In the genomic region with DNA sequence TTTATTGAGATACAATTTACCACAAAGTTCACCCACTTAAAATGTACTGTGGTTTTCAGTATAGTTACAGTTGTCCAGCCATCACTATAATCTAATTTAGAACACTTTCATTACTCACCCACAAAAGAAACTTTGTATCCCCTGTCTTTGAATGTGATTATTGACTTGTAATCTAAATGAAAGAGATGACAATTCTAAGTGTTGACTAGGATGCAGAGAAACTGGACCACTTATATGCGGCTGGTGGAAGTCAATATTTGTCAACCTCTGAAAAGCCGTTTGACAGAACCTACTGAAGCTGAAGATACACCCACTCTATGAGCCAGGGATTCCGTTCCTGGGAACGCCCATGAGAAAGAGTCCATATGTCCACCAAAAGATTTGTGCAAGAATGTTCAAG, we compare ENCODE assay signal across 27 cellular contexts. TPM values are rescaled to one million over a fixed set of nuclear protein-coding genes. Genes with fewer than 3 reads are reported as not detected.
"Had no signal": no experiment of that assay in that cellular context is flagged by ENCODE, and none has a peak within 500 bp of the region (broad histone marks: within the 10 kb centered on the region; RNA-seq: fewer than 3 reads in every experiment).

No MANE protein-coding gene starts in this region.

- H3K36me3 ChIP-seq: stomach, suprapubic skin, thoracic aorta, thyroid gland, tibial artery, tibial nerve, transverse colon, upper lobe of left lung, upper lobe of right lung, uterus, vagina had no signal

- H3K27me3 ChIP-seq: stomach, suprapubic skin, testis, thyroid gland, tibial nerve, transverse colon, upper lobe of left lung, upper lobe of right lung, uterus, vagina had no signal

- FAIRE-seq: urothelium cell line had no signal

- H3K27ac ChIP-seq: stomach, suprapubic skin, testis, thoracic aorta, thyroid gland, tibial artery, tibial nerve, transverse colon, upper lobe of left lung, upper lobe of right lung, uterus, vagina had no signal

- H3K4me3 ChIP-seq: stomach, suprapubic skin, testis, thoracic aorta, thyroid gland, tibial artery, tibial nerve, transverse colon, upper lobe of left lung, upper lobe of right lung, uterus, vagina had no signal

- DNase-seq: stimulated activated CD4-positive, alpha-beta T cell treated with anti-CD3 and anti-CD28 coated beads, Interleukin-2, amount 100 ng/mL, for 48 hours; stimulated activated CD4-positive, alpha-beta T cell treated with anti-CD3 and anti-CD28 coated beads, Interleukin-4, amount 100 ng/mL, for 1 hour; stimulated activated CD4-positive, alpha-beta T cell treated with anti-CD3 and anti-CD28 coated beads, Interleukin-4, amount 100 ng/mL, for 24 hours; stimulated activated CD4-positive, alpha-beta T cell treated with anti-CD3 and anti-CD28 coated beads, Interleukin-4, amount 100 ng/mL, for 4 hours; stimulated activated CD8-positive, alpha-beta memory T cell treated with anti-CD3 and anti-CD28 coated beads, Interleukin-4, amount 100 ng/mL, for 48 hours; stimulated activated naive B cell treated with anti-CD40 and anti-IgM and Interleukin-4, amounts not matched to agents 10 μg/mL and 1 μg/mL and 100 μg/mL, for 72 hours; stimulated activated naive CD4-positive, alpha-beta T cell; stimulated activated naive CD4-positive, alpha-beta T cell treated with Interleukin-2 at 50 U/mL for 16 hours; stimulated activated naive CD8-positive, alpha-beta T cell treated with anti-CD3 and anti-CD28 coated beads, Interleukin-15, amount 100 ng/mL, for 72 hours; stimulated activated naive CD8-positive, alpha-beta T cell treated with anti-CD3 and anti-CD28 coated beads, Interleukin-15, Interleukin-2, amounts not matched to agents 100 U/mL and 50 U/mL, for 24 hours; stomach; substantia nigra; testis; thyroid gland; tibial artery; transverse colon; upper lobe of left lung; upper lobe of right lung; uterus had no signal

- ATAC-seq: stimulated activated effector memory CD8-positive, alpha-beta T cell treated with anti-CD3 and anti-CD28 coated beads, Interleukin-12 subunit alpha, Interleukin-12 subunit beta, amount 100 ng/mL, for 72 hours; stimulated activated memory B cell treated with anti-CD40 and anti-IgM and Interleukin-4, amounts not matched to agents 10 μg/mL and 1 μg/mL and 100 μg/mL, for 72 hours; stimulated activated naive B cell treated with anti-CD40 and anti-IgM and Interleukin-4, amounts not matched to agents 10 μg/mL and 1 μg/mL and 100 μg/mL, for 72 hours; stimulated activated naive CD8-positive, alpha-beta T cell treated with anti-CD3 and anti-CD28 coated beads, Interleukin-15, amount 100 ng/mL, for 72 hours; stimulated activated naive CD8-positive, alpha-beta T cell treated with anti-CD3 and anti-CD28 coated beads, Interleukin-15, Interleukin-2, amounts not matched to agents 100 U/mL and 50 U/mL, for 24 hours; upper lobe of right lung had no signal

- H3K4me1 ChIP-seq: testis, upper lobe of right lung, uterus, vagina had no signal

- H3K9me3 ChIP-seq: stomach, suprapubic skin, testis, thoracic aorta, thyroid gland, tibial artery, tibial nerve, transverse colon, upper lobe of left lung, upper lobe of right lung, uterus, vagina had no signal

RNA-seq across cellular contexts. Expression of gene TEKT5, which starts 36.8 kb away (rescaled TPM):
- total RNA-seq: temporal lobe, thoracic aorta, tibial nerve, upper lobe of right lung, vagina had no signal
